ENCODE assay signal across 10 cellular contexts in the genomic region with DNA sequence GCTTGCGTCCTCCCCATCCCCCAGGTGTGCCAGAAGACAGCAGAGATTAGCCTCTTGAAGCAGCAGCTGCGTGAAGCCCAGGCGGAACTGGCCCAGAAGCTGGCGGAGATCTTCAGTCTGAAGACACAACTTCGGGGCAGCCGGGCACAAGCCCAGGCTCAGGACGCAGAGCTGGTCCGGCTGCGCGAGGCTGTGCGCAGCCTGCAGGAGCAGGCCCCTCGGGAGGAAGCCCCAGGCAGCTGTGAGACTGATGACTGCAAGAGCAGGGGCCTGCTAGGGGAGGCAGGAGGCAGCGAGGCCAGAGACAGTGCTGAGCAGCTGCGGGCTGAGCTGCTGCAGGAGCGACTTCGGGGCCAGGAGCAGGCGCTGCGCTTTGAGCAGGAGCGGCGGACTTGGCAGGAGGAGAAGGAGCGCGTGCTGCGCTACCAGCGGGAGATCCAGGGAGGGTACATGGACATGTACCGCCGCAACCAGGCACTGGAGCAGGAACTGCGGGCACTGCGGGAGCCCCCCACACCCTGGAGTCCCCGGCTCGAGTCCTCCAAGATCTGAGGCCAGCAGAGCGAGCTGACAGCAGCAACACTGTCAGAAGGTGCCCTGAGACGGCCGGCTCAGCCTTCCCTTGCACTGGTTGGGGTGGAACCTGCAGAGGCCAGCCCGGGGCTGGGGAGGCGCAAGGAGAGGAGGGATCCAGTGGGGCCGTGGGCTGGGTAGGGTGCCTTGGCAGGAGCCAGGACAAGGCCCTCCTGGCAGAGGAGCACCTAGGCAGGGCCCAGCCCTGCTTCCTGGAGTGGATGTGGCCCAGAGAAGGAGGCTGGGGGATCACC. TPM values are rescaled to one million over a fixed set of nuclear protein-coding genes. Genes with fewer than 3 reads are reported as not detected.
DNase-seq lines count a peak whose midpoint lies in the region; ATAC-seq and TF ChIP-seq lines count a peak whose summit lies in the region.
"Had no signal": no experiment of that assay in that cellular context is flagged by ENCODE, and none has a peak within 500 bp of the region (broad histone marks: within the 10 kb centered on the region; RNA-seq: fewer than 3 reads in every experiment).

No MANE protein-coding gene starts in this region.

- peak overlapping the region in 1 of 2 experiments; percentile 56; a peak in 2 of 4 replicates for H3K4me3 ChIP-seq in DND-41 (ENCODE audit: low read depth in 1 of 2, low read length in 2 of 2)
- H3K4me3 ChIP-seq: SJSA1 had no signal

- H3K9me3 ChIP-seq in DND-41 (ENCODE audit: insufficient read depth, low read length, severe bottlenecking): no peaks in the 10 kb centered on the region
- H3K9me3 ChIP-seq: SJSA1 had no signal

- no peaks in the 10 kb centered on the region for H3K27me3 Mint-ChIP-seq in activated T-helper 17 cell treated with anti-CD3 and anti-CD28 coated beads, Interleukin-2, amount 50 U/mL, for 72 hours
- H3K27me3 Mint-ChIP-seq in naive B cell: no peaks in the 10 kb centered on the region

- H2AFZ ChIP-seq in DND-41 (ENCODE audit: low read depth, low read length): peak overlapping the region; percentile 81

- H3K36me3 Mint-ChIP-seq in activated T-helper 17 cell treated with anti-CD3 and anti-CD28 coated beads, Interleukin-2, amount 50 U/mL, for 72 hours (ENCODE audit: low read depth): no peaks in the 10 kb centered on the region
- H3K36me3 Mint-ChIP-seq in naive B cell: no peaks in the 10 kb centered on the region

- DNase-seq in DND-41 (peak; percentile 34), naive B cell (no peak), T1000 (lab: John Stamatoyannopoulos, UW) (no peak)
- DNase-seq in activated CD4-positive, alpha-beta T cell treated with anti-CD3 and anti-CD28 coated beads for 48 hours: no peak

- peak; percentile 5 for TF ChIP-seq CTCF in DND-41 (IDR thresholded peaks at IDR 0.05; ENCODE audit: borderline replicate concordance, extremely low read depth, low read length, poor library complexity, severe bottlenecking)

- peaks cover 6% of the 10 kb centered on the region for H3K27me3 ChIP-seq in DND-41 (ENCODE audit: insufficient read depth, low read length, poor library complexity)

- peaks cover 37% of the 10 kb centered on the region for H3K4me1 ChIP-seq in DND-41 (ENCODE audit: insufficient read depth, low read length)
- H3K4me1 ChIP-seq: SJSA1 had no signal

- no peaks in the 10 kb centered on the region for H3K9me3 Mint-ChIP-seq in activated T-helper 17 cell treated with anti-CD3 and anti-CD28 coated beads, Interleukin-2, amount 50 U/mL, for 72 hours
- H3K9me3 Mint-ChIP-seq in naive B cell: no peaks in the 10 kb centered on the region

- peaks cover 3% of the 10 kb centered on the region; the same call in 1 of the 2 replicates for H4K20me1 ChIP-seq in DND-41 (ENCODE audit: insufficient read depth, low read length)

- peak overlapping the region; percentile 56 for H3K9ac ChIP-seq in DND-41 (ENCODE audit: low read depth, low read length)

- peak overlapping the region; percentile 89 for H3K4me2 ChIP-seq in DND-41 (ENCODE audit: insufficient read depth, low read length)

- peaks cover 5% of the 10 kb centered on the region for H3K4me1 Mint-ChIP-seq in activated T-helper 17 cell treated with anti-CD3 and anti-CD28 coated beads, Interleukin-2, amount 50 U/mL, for 72 hours
- H3K4me1 Mint-ChIP-seq in naive B cell: peaks cover 38 to 72% (median 47%) of the 10 kb centered on the region in 3 donors

- H3K36me3 ChIP-seq in DND-41 (ENCODE audit: insufficient read depth, low read length): no peaks in the 10 kb centered on the region

- ATAC-seq in DND-41 (ENCODE audit: insufficient read depth, low read depth) (peak; percentile 22), HG02981 (IDR thresholded peaks at IDR 0.05; ENCODE audit: unreplicated experiment) (peak; percentile 0), naive B cell (ENCODE audit: low read depth in 2 of 2) (no peak), GM18870 (IDR thresholded peaks at IDR 0.05; ENCODE audit: unreplicated experiment) (no peak), HG03159 (IDR thresholded peaks at IDR 0.05; ENCODE audit: unreplicated experiment) (no peak)
- no peak for ATAC-seq in activated T-helper 17 cell treated with anti-CD3 and anti-CD28 coated beads, Interleukin-2, amount 50 U/mL, for 72 hours (replicated peaks)

- no peaks in the 10 kb centered on the region for H3K79me2 ChIP-seq in DND-41 (ENCODE audit: insufficient read depth, low read length)

- peak overlapping the region; percentile 64 for H3K27ac ChIP-seq in DND-41 (ENCODE audit: low read length)
- H3K27ac ChIP-seq: epithelial cell of prostate, SJSA1 had no signal

- no peak overlapping the region for H3K27ac Mint-ChIP-seq in activated T-helper 17 cell treated with anti-CD3 and anti-CD28 coated beads, Interleukin-2, amount 50 U/mL, for 72 hours
- peak overlapping the region in 5 of 6 donors; percentile 42 to 90 (median 76) for H3K27ac Mint-ChIP-seq in naive B cell

- H3K4me3 Mint-ChIP-seq in activated T-helper 17 cell treated with anti-CD3 and anti-CD28 coated beads, Interleukin-2, amount 50 U/mL, for 72 hours: peak overlapping the region; percentile 10
- H3K4me3 Mint-ChIP-seq in naive B cell: peak overlapping the region; percentile 35 to 89 (median 75)

RNA-seq across cellular contexts. Expression of a gene that starts 8.3 kb away (rescaled TPM):
- 1 to 10 TPM; 3.7 to 8.1 TPM for total RNA-seq in activated T-helper 17 cell treated with anti-CD3 and anti-CD28 coated beads, Interleukin-2, amount 50 U/mL, for 72 hours
- 10 to 100 TPM in 1 of 6 donors, 1 to 10 TPM in 4, under 1 TPM in 1; 0.63 to 10.1 (median 3.5) TPM for polyA plus RNA-seq in naive B cell (ENCODE audit: low read depth in 6 of 6)

RNA-seq across cellular contexts. Expression of a gene that starts 9.2 kb away (rescaled TPM):
- 10 to 100 TPM; 15.9 to 24.5 TPM for total RNA-seq in activated T-helper 17 cell treated with anti-CD3 and anti-CD28 coated beads, Interleukin-2, amount 50 U/mL, for 72 hours
- 10 to 100 TPM; 36.2 to 82.3 (median 40.3) TPM for polyA plus RNA-seq in naive B cell (ENCODE audit: low read depth in 6 of 6)

RNA-seq across cellular contexts. Expression of a gene that starts 32.0 kb away (rescaled TPM):
- total RNA-seq in activated T-helper 17 cell treated with anti-CD3 and anti-CD28 coated beads, Interleukin-2, amount 50 U/mL, for 72 hours: 100 to 1,000 TPM; 143 to 282 TPM
- 100 to 1,000 TPM; 212 to 320 (median 229) TPM for polyA plus RNA-seq in naive B cell (ENCODE audit: low read depth in 6 of 6)

Comparison
In these comparisons a context has a peak if more than half of its experiments do, and no peak if none do; other contexts are left out.
1. ATAC-seq: peak in DND-41 (single experiment) and HG02981 (single experiment); none in activated T-helper 17 cell treated with anti-CD3 and anti-CD28 coated beads, Interleukin-2, amount 50 U/mL, for 72 hours (single experiment), naive B cell (0 of 2), GM18870 (single experiment) and HG03159 (single experiment).